9 cellular contexts compared by ENCODE assay signal in genomic region chr6:44041461-44042260, GRCh38.
A peak's percentile ranks its signal among the peaks of the same experiment; 100 is the strongest.
DNase-seq lines count a peak whose midpoint lies in the region; ATAC-seq, FAIRE-seq and TF ChIP-seq lines count a peak whose summit lies in the region.
"Had no signal": no experiment of that assay in that cellular context is flagged by ENCODE, and none has a peak within 500 bp of the region (broad histone marks: within the 10 kb centered on the region; RNA-seq: fewer than 3 reads in every experiment).

No MANE protein-coding gene starts in this region.

- H2BK120ac ChIP-seq in H9 (ENCODE audit: low read depth, low read length, poor library complexity, severe bottlenecking) = no peak overlapping the region

- H3K36me3 ChIP-seq in SK-N-MC (ENCODE audit: insufficient read depth, low read length) (no peaks in the 10 kb centered on the region), small intestine (ENCODE audit: control insufficient read depth in 2 of 2, insufficient read depth in 2 of 2, low read length in 2 of 2) (no peaks in the 10 kb centered on the region)

- no peak for TF ChIP-seq CTCF in H9 (conservative IDR thresholded peaks at IDR 0.05)

- DNase-seq in H9 = peak; percentile 84
- peak; percentile 73 for DNase-seq in SK-N-MC (ENCODE audit: low read depth, low spot score)
- DNase-seq in fibroblast of the conjunctiva (ENCODE audit: low read depth) = peak; percentile 90
- peak; percentile 65 for DNase-seq in sciatic nerve (ENCODE audit: low spot score)
- DNase-seq in C1 segment of cervical spinal cord (lab: John Stamatoyannopoulos, UW) = no peak
- DNase-seq in small intestine = no peak
- no peak for DNase-seq in ecto neural progenitor cell (ENCODE audit: low spot score)
- no peak for DNase-seq in activated T-helper 1 cell treated with anti-CD3 and anti-CD28 coated beads, Interleukin-12 subunit alpha, Interleukin-12 subunit beta, Interleukin-2, Interleukin-4 antibody, amounts not matched to agents 30 ng/mL and 10 ng/mL and 1 ng/mL, durations not matched to agents 14 hours and 24 hours and 36 hours (ENCODE audit: low spot score)

- H3K4me1 Mint-ChIP-seq in H9 = peaks cover 40 to 48% of the 10 kb centered on the region in 2 experiments
- no peaks in the 10 kb centered on the region for H3K4me1 Mint-ChIP-seq in activated T-helper 1 cell treated with anti-CD3 and anti-CD28 coated beads, Interleukin-12 subunit alpha, Interleukin-12 subunit beta, Interleukin-2, Interleukin-4 antibody, amounts not matched to agents 30 ng/mL and 10 ng/mL and 1 ng/mL, durations not matched to agents 14 hours and 24 hours and 36 hours (ENCODE audit: low read depth)
- H3K4me1 Mint-ChIP-seq: memory B cell had no signal

- no peak overlapping the region for H2AK5ac ChIP-seq in H9 (ENCODE audit: insufficient read length, low read length)

- no peak overlapping the region for H3K4me2 ChIP-seq in H9 (ENCODE audit: insufficient read depth, insufficient read length, low read length)

- H3K4me1 ChIP-seq in H9 (ENCODE audit: insufficient read depth, low read length) (peaks cover 10% of the 10 kb centered on the region; the same call in 1 of the 2 replicates), small intestine (ENCODE audit: control insufficient read depth in 2 of 2, insufficient read depth in 1 of 2, low read depth in 1 of 2, low read length in 1 of 2) (peaks cover 0 to 3% of the 10 kb centered on the region in 2 donors)

- no peak overlapping the region; the same call in 1 of the 2 replicates for H3K4ac ChIP-seq in H9 (ENCODE audit: low read depth, low read length)

- H3K56ac ChIP-seq in H9 (ENCODE audit: insufficient read length, low read depth, low read length) = no peak overlapping the region

- peak overlapping the region; percentile 44; the same call in 1 of the 2 replicates for H3K14ac ChIP-seq in H9 (ENCODE audit: insufficient read depth, low read length)

- H3K27ac ChIP-seq in H9 (ENCODE audit: insufficient read length, low read depth, low read length) = no peak overlapping the region
- H3K27ac ChIP-seq in SK-N-MC = peak overlapping the region; percentile 94
- peak overlapping the region in 1 of 2 donors; percentile 42 for H3K27ac ChIP-seq in small intestine (ENCODE audit: low read depth in 1 of 2, low read length in 1 of 2)

- no peak overlapping the region for H2AFZ ChIP-seq in H9 (ENCODE audit: low read length)

- no peak overlapping the region for H4K91ac ChIP-seq in H9 (ENCODE audit: insufficient read length, low read depth, low read length)

- no CpG with 5 or more reads among the region's 10 CpGs for WGBS in H9 (ENCODE audit: extremely low coverage, insufficient read length, low lambda C conversion rate)
- WGBS in small intestine, 3 donors = 67 to 89% (median 84%) methylated on average over 10 of the region's 10 CpGs

- peak; percentile 45 for ATAC-seq in sciatic nerve

- H3K4me3 ChIP-seq in SK-N-MC (no peak overlapping the region; the same call in 1 of the 2 replicates), small intestine (ENCODE audit: low read depth in 1 of 2, low read length in 2 of 2) (no peak overlapping the region)

- no peak for FAIRE-seq in small intestine (lab: Jason Lieb, UNC)

- H2BK20ac ChIP-seq in H9 (ENCODE audit: low read depth, low read length, poor library complexity, severe bottlenecking) = no peak overlapping the region

- H3K9me3 ChIP-seq in H9 (ENCODE audit: control insufficient read depth, low read depth, low read length) (no peaks in the 10 kb centered on the region), SK-N-MC (ENCODE audit: low read depth, low read length) (no peaks in the 10 kb centered on the region), small intestine (ENCODE audit: control insufficient read depth, low read depth) (no peaks in the 10 kb centered on the region)

- H3K9me3 Mint-ChIP-seq in H9 = no peaks in the 10 kb centered on the region
- H3K9me3 Mint-ChIP-seq in activated T-helper 1 cell treated with anti-CD3 and anti-CD28 coated beads, Interleukin-12 subunit alpha, Interleukin-12 subunit beta, Interleukin-2, Interleukin-4 antibody, amounts not matched to agents 30 ng/mL and 10 ng/mL and 1 ng/mL, durations not matched to agents 14 hours and 24 hours and 36 hours = no peaks in the 10 kb centered on the region
- H3K9me3 Mint-ChIP-seq: memory B cell had no signal

- peak overlapping the region; percentile 61 for H3K18ac ChIP-seq in H9 (ENCODE audit: insufficient read length, low read depth, low read length)

- H3K79me2 ChIP-seq in H9 (ENCODE audit: insufficient read depth, low read length) = no peaks in the 10 kb centered on the region

- intact Hi-C loops in sciatic nerve (cut with DNase I) = loop anchor here (5.0 kb wide), 1 partner anchor 34 kb away; no protein-coding TSS in a partner anchor
- intact Hi-C loops in activated T-helper 1 cell treated with anti-CD3 and anti-CD28 coated beads, Interleukin-12 subunit alpha, Interleukin-12 subunit beta, Interleukin-2, Interleukin-4 antibody, amounts not matched to agents 30 ng/mL and 10 ng/mL and 1 ng/mL, durations not matched to agents 14 hours and 24 hours and 36 hours (cut with micrococcal nuclease) = no loop called here

- H3K23ac ChIP-seq in H9 (ENCODE audit: insufficient read length, low read depth, low read length) = no peak overlapping the region

- no peaks in the 10 kb centered on the region for H3K27me3 ChIP-seq in H9 (ENCODE audit: insufficient read depth, low read length)
- no peaks in the 10 kb centered on the region for H3K27me3 ChIP-seq in small intestine (ENCODE audit: control insufficient read depth in 2 of 2, insufficient read depth in 2 of 2, low read length in 2 of 2)

- H4K5ac ChIP-seq in H9 (ENCODE audit: insufficient read length, low read depth, low read length) = no peak overlapping the region

- no peak overlapping the region for H4K8ac ChIP-seq in H9 (replicated peaks; ENCODE audit: insufficient read length, low read depth, low read length)

- no peak overlapping the region for H2BK5ac ChIP-seq in H9 (ENCODE audit: insufficient read length, low read length)

- H3K36me3 Mint-ChIP-seq in H9 (ENCODE audit: insufficient read depth in 1 of 3, low read depth in 3 of 3) = no peaks in the 10 kb centered on the region
- H3K36me3 Mint-ChIP-seq in activated T-helper 1 cell treated with anti-CD3 and anti-CD28 coated beads, Interleukin-12 subunit alpha, Interleukin-12 subunit beta, Interleukin-2, Interleukin-4 antibody, amounts not matched to agents 30 ng/mL and 10 ng/mL and 1 ng/mL, durations not matched to agents 14 hours and 24 hours and 36 hours (ENCODE audit: low read depth) = no peaks in the 10 kb centered on the region
- H3K36me3 Mint-ChIP-seq: memory B cell had no signal

- H4K20me1 ChIP-seq in H9 (ENCODE audit: control insufficient read depth, insufficient read depth, insufficient read length) = no peaks in the 10 kb centered on the region

- H3K27me3 Mint-ChIP-seq in H9 (ENCODE audit: low read depth) = no peaks in the 10 kb centered on the region
- no peaks in the 10 kb centered on the region for H3K27me3 Mint-ChIP-seq in activated T-helper 1 cell treated with anti-CD3 and anti-CD28 coated beads, Interleukin-12 subunit alpha, Interleukin-12 subunit beta, Interleukin-2, Interleukin-4 antibody, amounts not matched to agents 30 ng/mL and 10 ng/mL and 1 ng/mL, durations not matched to agents 14 hours and 24 hours and 36 hours (ENCODE audit: insufficient read depth)

- no peak overlapping the region for H3T11ph ChIP-seq in H9 (ENCODE audit: low read length)

- peak overlapping the region; percentile 17 to 93 (median 54); a peak in 5 of 7 replicates for H3K27ac Mint-ChIP-seq in H9
- no peak overlapping the region for H3K27ac Mint-ChIP-seq in activated T-helper 1 cell treated with anti-CD3 and anti-CD28 coated beads, Interleukin-12 subunit alpha, Interleukin-12 subunit beta, Interleukin-2, Interleukin-4 antibody, amounts not matched to agents 30 ng/mL and 10 ng/mL and 1 ng/mL, durations not matched to agents 14 hours and 24 hours and 36 hours
- H3K27ac Mint-ChIP-seq: memory B cell had no signal

- H2BK15ac ChIP-seq in H9 (ENCODE audit: low read depth, low read length) = peak overlapping the region; percentile 26; the same call in 1 of the 2 replicates

- H2BK12ac ChIP-seq in H9 (ENCODE audit: insufficient read length, low read depth, low read length) = no peak overlapping the region

- H3K9ac ChIP-seq in H9 (ENCODE audit: extremely low read depth, insufficient read length, low read length) (no peak overlapping the region), SK-N-MC (ENCODE audit: insufficient read length) (peak overlapping the region; percentile 39)

- H3K79me1 ChIP-seq in H9 (ENCODE audit: insufficient read depth, low read depth, low read length, poor library complexity, severe bottlenecking) = no peaks in the 10 kb centered on the region

- no peak overlapping the region; a peak in 1 of 5 replicates for H3K4me3 Mint-ChIP-seq in H9
- H3K4me3 Mint-ChIP-seq in activated T-helper 1 cell treated with anti-CD3 and anti-CD28 coated beads, Interleukin-12 subunit alpha, Interleukin-12 subunit beta, Interleukin-2, Interleukin-4 antibody, amounts not matched to agents 30 ng/mL and 10 ng/mL and 1 ng/mL, durations not matched to agents 14 hours and 24 hours and 36 hours = no peak overlapping the region
- H3K4me3 Mint-ChIP-seq: memory B cell had no signal

- H3K23me2 ChIP-seq in H9 (ENCODE audit: insufficient read length, low read depth, low read length, poor library complexity, severe bottlenecking) = no peaks in the 10 kb centered on the region

Comparison
In these comparisons a context has a peak if more than half of its experiments do, and no peak if none do; other contexts are left out.
1. DNase-seq: peak in H9 (single experiment), SK-N-MC (single experiment), fibroblast of the conjunctiva (single experiment) and sciatic nerve (single experiment); none in C1 segment of cervical spinal cord (0 of 14), small intestine (single experiment), ecto neural progenitor cell (single experiment) and activated T-helper 1 cell treated with anti-CD3 and anti-CD28 coated beads, Interleukin-12 subunit alpha, Interleukin-12 subunit beta, Interleukin-2, Interleukin-4 antibody, amounts not matched to agents 30 ng/mL and 10 ng/mL and 1 ng/mL, durations not matched to agents 14 hours and 24 hours and 36 hours (single experiment).